Comparison of ENCODE assay signal across 1 cellular context in the genomic region with DNA sequence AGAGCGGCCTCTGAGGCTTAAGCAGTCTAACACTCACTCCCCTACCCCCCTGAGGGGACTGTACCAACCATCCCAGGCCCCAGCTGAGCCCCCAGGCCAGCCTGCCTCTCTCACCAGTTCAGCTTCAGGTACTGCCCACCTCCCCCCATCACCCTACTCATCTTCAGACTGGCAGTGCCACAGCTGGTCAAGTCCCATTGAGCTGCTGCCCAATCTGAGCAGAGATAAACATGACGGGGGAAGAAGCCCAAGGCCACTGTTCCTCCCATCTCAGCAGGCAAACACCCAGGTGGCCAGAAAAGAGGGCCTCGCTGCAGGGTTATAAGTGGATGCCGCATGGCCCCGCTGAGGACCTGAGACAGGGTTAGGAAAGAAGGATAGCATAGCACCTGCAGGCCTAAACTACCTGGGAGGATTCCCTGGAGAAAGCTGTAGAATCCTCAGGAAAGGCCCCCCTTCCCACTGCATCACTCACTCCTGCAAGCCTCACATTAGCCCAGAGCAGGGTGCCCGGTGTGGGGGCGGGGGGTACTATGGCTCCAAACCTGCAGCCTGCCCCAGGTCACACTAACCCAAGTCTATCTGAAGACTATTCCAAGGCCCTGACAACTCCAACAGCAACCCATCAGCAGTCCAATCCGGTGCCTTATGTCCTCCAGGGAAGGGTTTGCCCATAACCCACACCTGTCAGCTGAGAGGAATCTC.
TF ChIP-seq lines count a peak whose summit lies in the region.

No MANE protein-coding gene starts in this region.

TF ChIP-seq in WTC11, 78 proteins besides CTCF, POLR2A, EP300 and RAD21 (continued from another document):
- TF ChIP-seq, protein P1, sequence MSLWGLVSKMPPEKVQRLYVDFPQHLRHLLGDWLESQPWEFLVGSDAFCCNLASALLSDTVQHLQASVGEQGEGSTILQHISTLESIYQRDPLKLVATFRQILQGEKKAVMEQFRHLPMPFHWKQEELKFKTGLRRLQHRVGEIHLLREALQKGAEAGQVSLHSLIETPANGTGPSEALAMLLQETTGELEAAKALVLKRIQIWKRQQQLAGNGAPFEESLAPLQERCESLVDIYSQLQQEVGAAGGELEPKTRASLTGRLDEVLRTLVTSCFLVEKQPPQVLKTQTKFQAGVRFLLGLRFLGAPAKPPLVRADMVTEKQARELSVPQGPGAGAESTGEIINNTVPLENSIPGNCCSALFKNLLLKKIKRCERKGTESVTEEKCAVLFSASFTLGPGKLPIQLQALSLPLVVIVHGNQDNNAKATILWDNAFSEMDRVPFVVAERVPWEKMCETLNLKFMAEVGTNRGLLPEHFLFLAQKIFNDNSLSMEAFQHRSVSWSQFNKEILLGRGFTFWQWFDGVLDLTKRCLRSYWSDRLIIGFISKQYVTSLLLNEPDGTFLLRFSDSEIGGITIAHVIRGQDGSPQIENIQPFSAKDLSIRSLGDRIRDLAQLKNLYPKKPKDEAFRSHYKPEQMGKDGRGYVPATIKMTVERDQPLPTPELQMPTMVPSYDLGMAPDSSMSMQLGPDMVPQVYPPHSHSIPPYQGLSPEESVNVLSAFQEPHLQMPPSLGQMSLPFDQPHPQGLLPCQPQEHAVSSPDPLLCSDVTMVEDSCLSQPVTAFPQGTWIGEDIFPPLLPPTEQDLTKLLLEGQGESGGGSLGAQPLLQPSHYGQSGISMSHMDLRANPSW (CRISPR knock-in tag; conservative IDR thresholded peaks at IDR 0.05; ENCODE audit: low read depth) = no peak
- TF ChIP-seq FOXK1 (CRISPR knock-in tag; IDR thresholded peaks at IDR 0.05) (no peak), JAZF1 (CRISPR knock-in tag; IDR thresholded peaks at IDR 0.05) (no peak), SMAD3 (CRISPR knock-in tag; IDR thresholded peaks at IDR 0.05; ENCODE audit: borderline replicate concordance) (no peak), NFE2L1 (CRISPR knock-in tag; IDR thresholded peaks at IDR 0.05) (no peak)
